ENCODE assay signal across 25 cellular contexts in genomic region chr20:49118307-49118706, GRCh38.
"Had no signal": no experiment of that assay in that cellular context is flagged by ENCODE, and none has a peak within 500 bp of the region (broad histone marks: within the 10 kb centered on the region; RNA-seq: fewer than 3 reads in every experiment).

No MANE protein-coding gene starts in this region.

- H3K27ac Mint-ChIP-seq: activated CD4-positive, alpha-beta T cell treated with anti-CD3 and anti-CD28 coated beads, Interleukin-2, amount 10 ng/mL, durations not matched to agents 7 days and 5 days; dendritic cell treated with granulocyte-macrophage colony-stimulating factor and Interleukin-4, amounts not matched to agents 40 ng/mL and 50 ng/mL, for 4 days; nephron had no signal

- H3K27me3 Mint-ChIP-seq: activated CD4-positive, alpha-beta T cell treated with anti-CD3 and anti-CD28 coated beads, Interleukin-2, amount 10 ng/mL, durations not matched to agents 7 days and 5 days; dendritic cell treated with granulocyte-macrophage colony-stimulating factor and Interleukin-4, amounts not matched to agents 40 ng/mL and 50 ng/mL, for 4 days had no signal

- H3K4me3 Mint-ChIP-seq: activated CD4-positive, alpha-beta T cell treated with anti-CD3 and anti-CD28 coated beads, Interleukin-2, amount 10 ng/mL, durations not matched to agents 7 days and 5 days; dendritic cell treated with granulocyte-macrophage colony-stimulating factor and Interleukin-4, amounts not matched to agents 40 ng/mL and 50 ng/mL, for 4 days; nephron had no signal

- H3K4me1 Mint-ChIP-seq: nephron had no signal

- ATAC-seq: mucosa of descending colon, pancreas had no signal

- H3K4me1 ChIP-seq: breast epithelium, esophagus squamous epithelium, heart right ventricle, pancreas, right atrium auricular region, transverse colon had no signal

- FAIRE-seq: pancreas, TTC549 had no signal

- H3K27ac ChIP-seq: breast epithelium, epithelial cell of prostate, esophagus squamous epithelium, heart right ventricle, left ventricle myocardium inferior, pancreas, right atrium auricular region, SK-N-MC, transverse colon had no signal

- H3K4me3 ChIP-seq: breast epithelium, esophagus squamous epithelium, heart right ventricle, left ventricle myocardium inferior, lung, mucosa of descending colon, pancreas, right atrium auricular region, SK-N-MC, transverse colon had no signal

- H3K9me3 Mint-ChIP-seq: activated CD4-positive, alpha-beta T cell treated with anti-CD3 and anti-CD28 coated beads, Interleukin-2, amount 10 ng/mL, durations not matched to agents 7 days and 5 days; dendritic cell treated with granulocyte-macrophage colony-stimulating factor and Interleukin-4, amounts not matched to agents 40 ng/mL and 50 ng/mL, for 4 days; nephron had no signal

- H3K9me3 ChIP-seq: breast epithelium, esophagus squamous epithelium, heart right ventricle, left ventricle myocardium inferior, mucosa of descending colon, pancreas, right atrium auricular region, transverse colon had no signal

- DNase-seq: activated CD4-positive, alpha-beta T cell treated with anti-CD3 and anti-CD28 coated beads for 1 hour; activated CD4-positive, alpha-beta T cell treated with anti-CD3 and anti-CD28 coated beads, Interleukin-2, amount 10 ng/mL, durations not matched to agents 7 days and 5 days; activated naive CD4-positive, alpha-beta T cell; activated T-cell treated with anti-CD3 and anti-CD28 coated beads for 4 hours; central memory CD4-positive, alpha-beta T cell; esophagus squamous epithelium; foreskin melanocyte; heart right ventricle; left ventricle myocardium inferior; mesendoderm; mucosa of descending colon; pancreas; stimulated activated CD4-positive, alpha-beta T cell treated with anti-CD3 and anti-CD28 coated beads, Interleukin-15, amount 100 ng/mL, for 24 hours; stimulated activated CD4-positive, alpha-beta T cell treated with anti-CD3 and anti-CD28 coated beads, Interleukin-2, amount 100 ng/mL, for 24 hours; stimulated activated naive CD4-positive, alpha-beta T cell treated with Interleukin-2 at 50 U/mL for 16 hours; T-helper 9 cell; transverse colon had no signal
